In genomic region chr16:79278506-79278905, GRCh38 we compare ENCODE assay signal across 10 cellular contexts.
DNase-seq lines count a peak whose midpoint lies in the region; ATAC-seq and TF ChIP-seq lines count a peak whose summit lies in the region.
"Had no signal": no experiment of that assay in that cellular context is flagged by ENCODE, and none has a peak within 500 bp of the region (broad histone marks: within the 10 kb centered on the region; RNA-seq: fewer than 3 reads in every experiment).

No MANE protein-coding gene starts in this region.

- TF ChIP-seq CTCF in GM12865 (IDR thresholded peaks at IDR 0.05; ENCODE audit: insufficient read depth, low read depth, low read length, missing control alignments) = no peak

- H3K4me3 ChIP-seq in GM12865 (ENCODE audit: low read depth, low read length) = no peak overlapping the region
- H3K4me3 ChIP-seq: BLaER1 treated with 17β-estradiol and CSF1 and Interleukin-3, amounts not matched to agents 10 nM and 100 nM; sigmoid colon had no signal

- DNase-seq in GM12865 (ENCODE audit: low read depth) (peak; percentile 69), activated T-cell treated with anti-CD3 and anti-CD28 coated beads for 24 hours (ENCODE audit: low read depth) (peak; percentile 57), DMS53 (lab: John Stamatoyannopoulos, UW) (no peak), NCI-H187 (lab: John Stamatoyannopoulos, UW) (no peak)
- DNase-seq in stimulated activated CD4-positive, alpha-beta T cell treated with anti-CD3 and anti-CD28 coated beads, Interleukin-12 subunit alpha, Interleukin-12 subunit beta, amount 100 ng/mL, for 48 hours (ENCODE audit: low read depth in 2 of 3, low spot score in 1 of 3) = peak in 2 of 3 donors; percentile 63 to 66
- DNase-seq: sigmoid colon had no signal

- ATAC-seq in HG03108 (IDR thresholded peaks at IDR 0.05; ENCODE audit: unreplicated experiment) = peak; percentile 66
- no peak for ATAC-seq in HG02938 (IDR thresholded peaks at IDR 0.05; ENCODE audit: unreplicated experiment)
- no peak for ATAC-seq in HG03432 (IDR thresholded peaks at IDR 0.05; ENCODE audit: unreplicated experiment)

Comparison
In these comparisons a context has a peak if more than half of its experiments do, and no peak if none do; other contexts are left out.
1. DNase-seq: peak in GM12865 (single experiment), activated T-cell treated with anti-CD3 and anti-CD28 coated beads for 24 hours (single experiment) and stimulated activated CD4-positive, alpha-beta T cell treated with anti-CD3 and anti-CD28 coated beads, Interleukin-12 subunit alpha, Interleukin-12 subunit beta, amount 100 ng/mL, for 48 hours (2 of 3); none in DMS53 (single experiment) and NCI-H187 (0 of 2).